Comparison of ENCODE assay signal across 28 cellular contexts in the genomic region with DNA sequence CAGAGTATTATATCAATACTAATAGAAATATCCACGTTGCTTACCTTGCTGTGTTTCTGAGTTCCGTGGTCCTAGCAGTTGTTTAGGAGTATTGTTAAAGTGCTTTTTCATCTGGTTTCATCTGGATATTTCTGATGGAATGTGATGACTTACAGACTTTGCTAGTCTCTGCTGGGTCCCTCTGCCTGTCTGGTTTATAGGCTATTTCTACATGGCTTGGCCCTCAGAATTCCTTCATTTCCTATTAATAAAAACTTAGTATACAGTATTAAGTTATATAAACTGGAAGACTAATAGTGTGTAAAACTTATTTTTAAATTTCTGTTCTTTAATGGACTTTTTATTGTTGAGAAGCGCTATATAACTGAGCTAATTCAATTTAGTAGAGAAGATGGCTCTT. TPM values are rescaled to one million over a fixed set of nuclear protein-coding genes. Genes with fewer than 3 reads are reported as not detected.
"Had no signal": no experiment of that assay in that cellular context is flagged by ENCODE, and none has a peak within 500 bp of the region (broad histone marks: within the 10 kb centered on the region; RNA-seq: fewer than 3 reads in every experiment).

A gene (minus strand): TSS at position 101 of the 400 bp plus-strand sequence. CDS start 7,502 bp downstream, outside the sequence.

- H3K27me3 ChIP-seq: ascending aorta, esophagus muscularis mucosa, gastroesophageal sphincter, heart left ventricle had no signal

- FAIRE-seq: endothelial cell of umbilical vein, small intestine, TTC549 had no signal

- H3K4me2 ChIP-seq: SK-N-SH had no signal

- H3K36me3 Mint-ChIP-seq: WTC11 had no signal

- H3K4me3 ChIP-seq: ascending aorta, esophagus muscularis mucosa, gastroesophageal sphincter, heart left ventricle, psoas muscle, thoracic aorta had no signal

- H3K9me3 Mint-ChIP-seq: activated CD8-positive, alpha-beta T cell treated with anti-CD3 and anti-CD28 coated beads for 36 hours; dendritic cell treated with granulocyte-macrophage colony-stimulating factor and Interleukin-4, amounts not matched to agents 40 ng/mL and 50 ng/mL, for 4 days; immature natural killer cell; T-helper 2 cell treated with Interferon-gamma antibody and Interleukin-4, amounts not matched to agents 5 μg/mL and 100 μg/mL, for 36 hours; WTC11 had no signal

- DNase-seq: activated CD4-positive, alpha-beta T cell treated with anti-CD3 and anti-CD28 coated beads for 4 hours; activated CD8-positive, alpha-beta T cell treated with anti-CD3 and anti-CD28 coated beads for 36 hours; activated naive CD4-positive, alpha-beta T cell treated with anti-CD3 and anti-CD28 coated beads for 36 hours; activated T-cell treated with anti-CD3 and anti-CD28 coated beads, Interleukin-2, amount 50 U/mL, for 24 hours; effector CD8-positive, alpha-beta T cell; heart left ventricle; immature natural killer cell; kidney glomerular epithelial cell; left ventricle myocardium superior; psoas muscle; right cardiac atrium; SK-N-SH; small intestine; stimulated activated CD4-positive, alpha-beta T cell treated with anti-CD3 and anti-CD28 coated beads, Interleukin-4, amount 100 ng/mL, for 1 hour had no signal

- H3K36me3 ChIP-seq: ascending aorta, esophagus muscularis mucosa, gastroesophageal sphincter, heart left ventricle, thoracic aorta had no signal

- H3K27ac ChIP-seq: ascending aorta, esophagus muscularis mucosa, gastroesophageal sphincter, heart left ventricle, psoas muscle, thoracic aorta had no signal

- H3K4me1 Mint-ChIP-seq: immature natural killer cell, neural crest cell, WTC11 had no signal

- H3K9ac ChIP-seq: SK-N-SH had no signal

- H3K9me3 ChIP-seq: ascending aorta, esophagus muscularis mucosa, gastroesophageal sphincter, heart left ventricle, psoas muscle, SK-N-SH, thoracic aorta had no signal

- H3K4me3 Mint-ChIP-seq: activated CD8-positive, alpha-beta T cell treated with anti-CD3 and anti-CD28 coated beads for 36 hours; activated naive CD4-positive, alpha-beta T cell treated with anti-CD3 and anti-CD28 coated beads for 36 hours; activated T-cell treated with anti-CD3 and anti-CD28 coated beads, Interleukin-2, amount 50 U/mL, for 24 hours; dendritic cell treated with granulocyte-macrophage colony-stimulating factor and Interleukin-4, amounts not matched to agents 40 ng/mL and 50 ng/mL, for 4 days; immature natural killer cell; neural crest cell; T-helper 2 cell treated with Interferon-gamma antibody and Interleukin-4, amounts not matched to agents 5 μg/mL and 100 μg/mL, for 36 hours; WTC11 had no signal

- ATAC-seq: activated CD8-positive, alpha-beta T cell treated with anti-CD3 and anti-CD28 coated beads for 36 hours; gastroesophageal sphincter; heart left ventricle; left ventricle myocardium superior; psoas muscle; right cardiac atrium; WTC11 had no signal

- H3K4me1 ChIP-seq: ascending aorta, gastroesophageal sphincter, psoas muscle had no signal

- H3K27ac Mint-ChIP-seq: activated CD8-positive, alpha-beta T cell treated with anti-CD3 and anti-CD28 coated beads for 36 hours; activated naive CD4-positive, alpha-beta T cell treated with anti-CD3 and anti-CD28 coated beads for 36 hours; activated T-cell treated with anti-CD3 and anti-CD28 coated beads, Interleukin-2, amount 50 U/mL, for 24 hours; activated T-helper 2 cell treated with anti-CD3 and anti-CD28 coated beads, Interferon-gamma antibody, Interleukin-2, Interleukin-4, amounts not matched to agents 10 μg/mL and 5 μg/mL and 100 μg/mL, durations not matched to agents 14 hours and 24 hours and 36 hours; dendritic cell treated with granulocyte-macrophage colony-stimulating factor and Interleukin-4, amounts not matched to agents 40 ng/mL and 50 ng/mL, for 4 days; immature natural killer cell; T-helper 2 cell treated with Interferon-gamma antibody and Interleukin-4, amounts not matched to agents 5 μg/mL and 100 μg/mL, for 36 hours; WTC11 had no signal

RNA-seq across cellular contexts. Expression of the gene that starts here (rescaled TPM):
- total RNA-seq: activated CD8-positive, alpha-beta T cell treated with anti-CD3 and anti-CD28 coated beads for 36 hours; activated naive CD4-positive, alpha-beta T cell treated with anti-CD3 and anti-CD28 coated beads for 36 hours; activated T-helper 2 cell treated with anti-CD3 and anti-CD28 coated beads, Interferon-gamma antibody, Interleukin-2, Interleukin-4, amounts not matched to agents 10 μg/mL and 5 μg/mL and 100 μg/mL, durations not matched to agents 14 hours and 24 hours and 36 hours; cerebellum; mesenteric fat pad; neural crest cell; osteocyte; psoas muscle; WTC11 had no signal
